ENCODE assay signal across 8 cellular contexts in the genomic region with DNA sequence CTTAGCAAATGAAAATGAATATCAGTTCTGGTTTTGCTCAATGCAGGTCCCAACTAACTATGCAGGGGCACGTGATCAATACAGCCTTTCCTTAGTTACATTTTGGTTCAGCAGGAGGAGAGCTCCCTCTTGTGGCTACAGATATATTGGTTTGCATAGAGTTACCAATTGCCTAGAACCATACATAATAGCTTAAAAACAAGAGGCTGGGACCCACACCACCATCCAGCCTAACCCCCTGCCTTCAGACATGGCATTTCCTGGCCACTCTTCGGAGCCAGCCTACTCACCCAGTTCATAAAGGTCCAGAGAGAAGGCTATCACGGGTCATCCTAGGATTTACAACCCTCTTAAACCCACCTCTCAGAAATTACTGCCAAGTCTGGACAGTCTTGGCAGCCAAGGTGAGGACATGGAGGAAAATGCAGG. TPM values are rescaled to one million over a fixed set of nuclear protein-coding genes. Genes with fewer than 3 reads are reported as not detected.
DNase-seq lines count a peak whose midpoint lies in the region; ATAC-seq, FAIRE-seq and TF ChIP-seq lines count a peak whose summit lies in the region.

No MANE protein-coding gene starts in this region.

- H3K4me3 Mint-ChIP-seq in activated naive CD8-positive, alpha-beta T cell treated with anti-CD3 and anti-CD28 coated beads, Interleukin-2, amount 10 ng/mL, durations not matched to agents 7 days and 5 days, result no peak overlapping the region

- TF ChIP-seq POLR2A in A549 (IDR thresholded peaks at IDR 0.05; ENCODE audit: low read length), result no peak
- no peak for TF ChIP-seq POLR2A in prostate gland (IDR thresholded peaks at IDR 0.05)

- H3K36me3 ChIP-seq in MG63, result peaks cover 79% of the 10 kb centered on the region
- H3K36me3 ChIP-seq in prostate gland, result no peaks in the 10 kb centered on the region

- CTCF ChIA-PET in A549 (lab: Yijun Ruan, JAX), result interaction anchor here (0.5 to 9.5 kb wide), 46 partner anchors 8 to 878 kb away, joined by 3 to 137 read pairs (median 5); a partner anchor contains a TSS

- H3K27ac ChIP-seq in A549 (no peak overlapping the region), prostate gland (no peak overlapping the region)

- DNase-seq in A549 (ENCODE audit: low read depth in 1 of 2, low spot score in 1 of 2) (peak; percentile 20 to 80), MG63 (peak; percentile 26), RPMI8226 (peak; percentile 75), Right ventricle myocardium superior (no peak), prostate gland (ENCODE audit: low spot score) (peak; percentile 74)
- DNase-seq in activated naive CD8-positive, alpha-beta T cell treated with anti-CD3 and anti-CD28 coated beads, Interleukin-2, amount 10 ng/mL, durations not matched to agents 7 days and 5 days, result peak; percentile 30

- POLR2A ChIA-PET in A549 (lab: Yijun Ruan, JAX), result interaction anchor here (1.1 to 1.3 kb wide), 2 partner anchors 178 to 189 kb away, joined by 3 to 7 read pairs; a partner anchor contains a TSS
- POLR2A ChIA-PET in activated naive CD8-positive, alpha-beta T cell treated with anti-CD3 and anti-CD28 coated beads, Interleukin-2, amount 10 ng/mL, durations not matched to agents 7 days and 5 days (lab: Charles Lee), result interaction anchor here (1.0 to 2.3 kb wide), 3 partner anchors 8 to 189 kb away, joined by 3 to 8 read pairs (median 7); a partner anchor contains a TSS

- no peak for TF ChIP-seq EP300 in A549 (IDR thresholded peaks at IDR 0.05)

- TF ChIP-seq CTCF in A549 (IDR thresholded peaks at IDR 0.05), result peak; percentile 93
- peak; percentile 72 for TF ChIP-seq CTCF in GM12875 (IDR thresholded peaks at IDR 0.05; ENCODE audit: borderline replicate concordance, insufficient read depth, low read depth, low read length)
- peak; percentile 56 to 85 (median 78) for TF ChIP-seq CTCF in prostate gland (IDR thresholded peaks at IDR 0.05)

- H3K27me3 Mint-ChIP-seq in activated naive CD8-positive, alpha-beta T cell treated with anti-CD3 and anti-CD28 coated beads, Interleukin-2, amount 10 ng/mL, durations not matched to agents 7 days and 5 days, result no peaks in the 10 kb centered on the region

- H3K36me3 Mint-ChIP-seq in activated naive CD8-positive, alpha-beta T cell treated with anti-CD3 and anti-CD28 coated beads, Interleukin-2, amount 10 ng/mL, durations not matched to agents 7 days and 5 days, result peaks cover 32% of the 10 kb centered on the region

- no peak overlapping the region for H3K4me3 ChIP-seq in A549
- no peak overlapping the region for H3K4me3 ChIP-seq in GM12875 (ENCODE audit: low read depth, low read length)
- H3K4me3 ChIP-seq in MG63, result no peak overlapping the region
- no peak overlapping the region for H3K4me3 ChIP-seq in prostate gland

- ATAC-seq in A549 (peak; percentile 93 to 99), HG02610 (IDR thresholded peaks at IDR 0.05; ENCODE audit: unreplicated experiment) (peak; percentile 98), Right ventricle myocardium superior (ENCODE audit: poor library complexity) (peak; percentile 97)
- ATAC-seq in activated naive CD8-positive, alpha-beta T cell treated with anti-CD3 and anti-CD28 coated beads, Interleukin-2, amount 10 ng/mL, durations not matched to agents 7 days and 5 days (ENCODE audit: low read depth), result peak; percentile 89

- no peak overlapping the region for H3K4me2 ChIP-seq in A549

- H3K9me3 ChIP-seq in A549, result no peaks in the 10 kb centered on the region
- no peaks in the 10 kb centered on the region for H3K9me3 ChIP-seq in MG63
- H3K9me3 ChIP-seq in prostate gland, result no peaks in the 10 kb centered on the region

- peak; percentile 86 to 90 for TF ChIP-seq RAD21 in A549 (conservative IDR thresholded peaks at IDR 0.05 in 1 of 2, IDR thresholded peaks at IDR 0.05 in 1 of 2)

- H3K4me1 Mint-ChIP-seq in activated naive CD8-positive, alpha-beta T cell treated with anti-CD3 and anti-CD28 coated beads, Interleukin-2, amount 10 ng/mL, durations not matched to agents 7 days and 5 days, result peaks cover 7% of the 10 kb centered on the region

- 8% methylated on average over 3 of the region's 3 CpGs for whole genome bisulfite sequencing in A549 (ENCODE audit: missing lambda C conversion rate)
- WGBS in prostate gland, result 13% methylated on average over 3 of the region's 3 CpGs

- H3K4me1 ChIP-seq in A549 (no peaks in the 10 kb centered on the region), prostate gland (replicated peaks) (no peaks in the 10 kb centered on the region)

- peak; percentile 36 for FAIRE-seq in A549 (lab: Jason Lieb, UNC)

- intact Hi-C loops in Right ventricle myocardium superior (cut with DNase I) (loop anchor here (5.0 kb wide), 1 partner anchor 166 kb away; no protein-coding TSS in a partner anchor), prostate gland (cut with DNase I) (loop anchor here (2.0 to 5.0 kb wide), 2 partner anchors 167 to 191 kb away; a partner anchor contains a TSS)

- no peaks in the 10 kb centered on the region for H3K9me3 Mint-ChIP-seq in activated naive CD8-positive, alpha-beta T cell treated with anti-CD3 and anti-CD28 coated beads, Interleukin-2, amount 10 ng/mL, durations not matched to agents 7 days and 5 days

- peak overlapping the region; percentile 70 for H3K27ac Mint-ChIP-seq in activated naive CD8-positive, alpha-beta T cell treated with anti-CD3 and anti-CD28 coated beads, Interleukin-2, amount 10 ng/mL, durations not matched to agents 7 days and 5 days

- H3K27me3 ChIP-seq in MG63 (no peaks in the 10 kb centered on the region), prostate gland (replicated peaks; ENCODE audit: insufficient read depth) (no peaks in the 10 kb centered on the region)

TF ChIP-seq in A549, 52 proteins besides CTCF, POLR2A, EP300 and RAD21:
- TF ChIP-seq NFE2L2 (conservative IDR thresholded peaks at IDR 0.05; ENCODE audit: low read length) (no peak), SMC3 (IDR thresholded peaks at IDR 0.05) (peak; percentile 77), BHLHE40 (IDR thresholded peaks at IDR 0.05; ENCODE audit: low read depth, low read length) (peak; percentile 53; the same call in 1 of the 2 replicates)
- TF ChIP-seq, protein P1, sequence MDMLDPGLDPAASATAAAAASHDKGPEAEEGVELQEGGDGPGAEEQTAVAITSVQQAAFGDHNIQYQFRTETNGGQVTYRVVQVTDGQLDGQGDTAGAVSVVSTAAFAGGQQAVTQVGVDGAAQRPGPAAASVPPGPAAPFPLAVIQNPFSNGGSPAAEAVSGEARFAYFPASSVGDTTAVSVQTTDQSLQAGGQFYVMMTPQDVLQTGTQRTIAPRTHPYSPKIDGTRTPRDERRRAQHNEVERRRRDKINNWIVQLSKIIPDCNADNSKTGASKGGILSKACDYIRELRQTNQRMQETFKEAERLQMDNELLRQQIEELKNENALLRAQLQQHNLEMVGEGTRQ (IDR thresholded peaks at IDR 0.05), result peak; percentile 91
- TF ChIP-seq, protein P2, sequence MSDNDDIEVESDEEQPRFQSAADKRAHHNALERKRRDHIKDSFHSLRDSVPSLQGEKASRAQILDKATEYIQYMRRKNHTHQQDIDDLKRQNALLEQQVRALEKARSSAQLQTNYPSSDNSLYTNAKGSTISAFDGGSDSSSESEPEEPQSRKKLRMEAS (IDR thresholded peaks at IDR 0.05), result peak; percentile 25; the same call in 1 of the 2 replicates
TF ChIP-seq in A549: peak in this region for 4.

RNA-seq across cellular contexts. Expression of a gene that starts 10.5 kb away (rescaled TPM):
- 17.8 and 19.7 TPM in 2 replicates for polyA plus RNA-seq in A549 (2011; rRNA removed)
- 4.2 and 4.8 TPM in 2 replicates for polyA plus RNA-seq in A549 (2012; cell fraction: cytosol; rRNA removed)
- 9.5 and 12.8 TPM in 2 replicates for polyA plus RNA-seq in A549 (2012; cell fraction: nucleus; rRNA removed)
- polyA plus RNA-seq in A549 (2017; fragmentation: RNase III; extraction: RNeasy Plus Mini Kit Qiagen cat#74134 plus additional on column Dnase treatment), result 13.6 to 14.4 TPM (median 14.1 TPM) in 3 replicates
- 14.1 and 18.8 TPM in 2 replicates for polyA minus RNA-seq in A549 (2011; rRNA and poly(A)+ RNA removed)
- total RNA-seq in MG63 (2014; rRNA removed; shearing (Covaris generic); ENCODE audit: low replicate concordance), result 12.2 and 13.2 TPM in 2 replicates
- total RNA-seq in activated naive CD8-positive, alpha-beta T cell treated with anti-CD3 and anti-CD28 coated beads, Interleukin-2, amount 10 ng/mL, durations not matched to agents 7 days and 5 days, result 10 to 100 TPM; 37.5 to 38.7 TPM
- total RNA-seq in Right ventricle myocardium superior, result 20.9 TPM
- 10 to 100 TPM in 1 of 2 donors, 1 to 10 TPM in 1; 9.6 to 39.8 TPM for total RNA-seq in prostate gland
